In genomic region chr6:150098155-150098554, GRCh38 we compare ENCODE assay signal across 21 cellular contexts. TPM values are rescaled to one million over a fixed set of nuclear protein-coding genes. Genes with fewer than 3 reads are reported as not detected.
DNase-seq lines count a peak whose midpoint lies in the region; ATAC-seq and TF ChIP-seq lines count a peak whose summit lies in the region.
"Had no signal": no experiment of that assay in that cellular context is flagged by ENCODE, and none has a peak within 500 bp of the region (broad histone marks: within the 10 kb centered on the region; RNA-seq: fewer than 3 reads in every experiment).

No MANE protein-coding gene starts in this region.

- H3K36me3 ChIP-seq in heart left ventricle (no peaks in the 10 kb centered on the region), stomach (no peaks in the 10 kb centered on the region), Caco-2 (ENCODE audit: control insufficient read depth, insufficient read depth, low read length) (no peaks in the 10 kb centered on the region)
- H3K36me3 ChIP-seq: BE2C, BLaER1 had no signal

- ATAC-seq in heart left ventricle (no peak), HG02852 (IDR thresholded peaks at IDR 0.05; ENCODE audit: unreplicated experiment) (no peak)

- no peak overlapping the region for H3K4me3 Mint-ChIP-seq in Caco-2 (ENCODE audit: unreplicated experiment)
- H3K4me3 Mint-ChIP-seq: CD14-positive monocyte; CD4-positive, alpha-beta memory T cell; CD4-positive, CD25-positive, alpha-beta regulatory T cell; CD8-positive, alpha-beta memory T cell had no signal

- H3K4me1 Mint-ChIP-seq in Caco-2 (ENCODE audit: low read depth, unreplicated experiment): no peaks in the 10 kb centered on the region
- H3K4me1 Mint-ChIP-seq: CD14-positive monocyte; CD4-positive, alpha-beta memory T cell had no signal

- H3K27ac Mint-ChIP-seq in Caco-2 (ENCODE audit: unreplicated experiment): no peak overlapping the region
- H3K27ac Mint-ChIP-seq: CD14-positive monocyte; CD4-positive, alpha-beta memory T cell; CD4-positive, CD25-positive, alpha-beta regulatory T cell; CD8-positive, alpha-beta memory T cell had no signal

- H3K27ac ChIP-seq in heart left ventricle (no peak overlapping the region), coronary artery (no peak overlapping the region), stomach (no peak overlapping the region)
- H3K27ac ChIP-seq: BLaER1 had no signal

- H3K4me1 ChIP-seq in heart left ventricle (no peaks in the 10 kb centered on the region), stomach (no peaks in the 10 kb centered on the region), Caco-2 (no peaks in the 10 kb centered on the region)
- H3K4me1 ChIP-seq: BE2C had no signal

- peaks cover 0 to 9% (median 0%) of the 10 kb centered on the region in 9 donors for H3K27me3 ChIP-seq in heart left ventricle
- H3K27me3 ChIP-seq in stomach: peaks cover 0 to 32% (median 0%) of the 10 kb centered on the region in 3 donors
- H3K27me3 ChIP-seq in Caco-2 (replicated peaks; ENCODE audit: control insufficient read depth, insufficient read depth, low read length): no peaks in the 10 kb centered on the region
- H3K27me3 ChIP-seq: BLaER1 had no signal

- intact Hi-C loops in cardiac septum (cut with DNase I) (no loop called here), heart left ventricle (cut with DNase I) (no loop called here), stomach (cut with DNase I; ENCODE audit: low total_unique reads) (no loop called here), Caco-2 (cut with micrococcal nuclease; ENCODE audit: unreplicated experiment) (no loop called here)

- H3K4me3 ChIP-seq in heart left ventricle (no peak overlapping the region), coronary artery (no peak overlapping the region), stomach (no peak overlapping the region), Caco-2 (ENCODE audit: low read depth, low read length) (no peak overlapping the region)
- H3K4me3 ChIP-seq: BLaER1 had no signal

- H3K9me3 Mint-ChIP-seq in Caco-2 (ENCODE audit: unreplicated experiment): no peaks in the 10 kb centered on the region
- H3K9me3 Mint-ChIP-seq: CD4-positive, alpha-beta memory T cell; CD4-positive, CD25-positive, alpha-beta regulatory T cell; CD8-positive, alpha-beta memory T cell had no signal

- BruUV-seq in Caco-2 (replicated peaks; lab: Mats Ljungman, UMichigan): no TSS peak

- TF ChIP-seq CTCF in heart left ventricle (IDR thresholded peaks at IDR 0.05): no peak
- TF ChIP-seq CTCF in coronary artery (IDR thresholded peaks at IDR 0.05): no peak
- TF ChIP-seq CTCF in stomach (IDR thresholded peaks at IDR 0.05): no peak
- TF ChIP-seq CTCF in Caco-2 (IDR thresholded peaks at IDR 0.05; ENCODE audit: insufficient read depth in 1 of 2, low read depth in 1 of 2, low read length in 1 of 2, severe bottlenecking in 1 of 2, unreplicated experiment in 1 of 2): no peak

- H3K27me3 Mint-ChIP-seq in Caco-2 (ENCODE audit: insufficient read depth, unreplicated experiment): peaks cover 10% of the 10 kb centered on the region

- TF ChIP-seq POLR2A in heart left ventricle (IDR thresholded peaks at IDR 0.05) (no peak), stomach (IDR thresholded peaks at IDR 0.05) (no peak)

- peaks cover 0 to 3% (median 0%) of the 10 kb centered on the region in 12 donors for H3K9me3 ChIP-seq in heart left ventricle
- no peaks in the 10 kb centered on the region for H3K9me3 ChIP-seq in stomach
- H3K9me3 ChIP-seq in Caco-2: no peaks in the 10 kb centered on the region
- H3K9me3 ChIP-seq: BE2C had no signal

- DNase-seq in cardiac septum (ENCODE audit: low spot score) (peak; percentile 58), heart left ventricle (no peak), coronary artery (ENCODE audit: low spot score) (peak; percentile 22), islet precursor cell (peak; percentile 27), stomach (no peak), Caco-2 (no peak)
- DNase-seq: 8988T; ACHN; BE2C; C1 segment of cervical spinal cord; Calu3; CD4-positive, alpha-beta memory T cell; CD4-positive, CD25-positive, alpha-beta regulatory T cell; CD8-positive, alpha-beta memory T cell; COR-L47; DMS79 treated with DMSO at 0.1 percent for 48 hours; GF-D8 had no signal

- CTCF ChIA-PET in Caco-2 (lab: Charles Lee): no interaction called here

- H3K36me3 Mint-ChIP-seq in Caco-2 (ENCODE audit: insufficient read depth, unreplicated experiment): no peaks in the 10 kb centered on the region
- H3K36me3 Mint-ChIP-seq: CD14-positive monocyte; CD4-positive, alpha-beta memory T cell; CD4-positive, CD25-positive, alpha-beta regulatory T cell; CD8-positive, alpha-beta memory T cell had no signal

- POLR2A ChIA-PET in Caco-2 (lab: Charles Lee): no interaction called here

- TF ChIP-seq EP300 in stomach (IDR thresholded peaks at IDR 0.05): no peak

- WGBS in heart left ventricle, 4 donors: 83 to 91% (median 89%) methylated on average over 10 of the region's 10 CpGs
- WGBS in stomach, 5 donors: 81 to 97% (median 90%) methylated on average over 9 to 10 of the region's 10 CpGs

RNA-seq across cellular contexts. Expression of gene ULBP3, which starts 29.2 kb away (rescaled TPM):
- total RNA-seq in cardiac septum: 0.57 TPM
- total RNA-seq in heart left ventricle: 1 to 10 TPM in 6 of 9 donors, under 1 TPM in 3; 0.72 to 1.8 (median 1.3) TPM
- 1 to 10 TPM in 1 of 2 donors, not detected in 1; 3.6 TPM for polyA plus RNA-seq in heart left ventricle
- 1 to 10 TPM in 2 of 5 donors, under 1 TPM in 1, not detected in 2; 0.87 to 4.6 (median 2.0) TPM for total RNA-seq in stomach
- 1 to 10 TPM in 1 of 3 donors, under 1 TPM in 1, not detected in 1; 0.20 to 1.2 TPM for polyA plus RNA-seq in stomach
- total RNA-seq in Caco-2 (2022): 8.1 and 8.5 TPM in 2 replicates
- polyA plus RNA-seq: CD14-positive monocyte had no signal

RNA-seq across cellular contexts. Expression of gene PPP1R14C, which starts 44.7 kb away (rescaled TPM):
- total RNA-seq in cardiac septum (91.5 TPM), heart left ventricle (100 to 1,000 TPM in 2 of 9 donors, 10 to 100 TPM in 7; 62.3 to 143 (median 83.0) TPM), stomach (10 to 100 TPM in 1 of 5 donors, 1 to 10 TPM in 1, under 1 TPM in 1, not detected in 2; 0.55 to 13.8 (median 9.8) TPM), Caco-2 (2022) (2.4 and 2.5 TPM in 2 replicates)
- polyA plus RNA-seq in heart left ventricle (10 to 100 TPM; 41.1 to 64.6 TPM), stomach (1 to 10 TPM in 1 of 3 donors, under 1 TPM in 1, not detected in 1; 0.25 to 4.1 TPM)
- total RNA-seq: CD4-positive, alpha-beta memory T cell; CD4-positive, CD25-positive, alpha-beta regulatory T cell had no signal
- polyA plus RNA-seq: AG04450; CD14-positive monocyte; CD4-positive, alpha-beta memory T cell; CD4-positive, CD25-positive, alpha-beta regulatory T cell had no signal

Comparison
In these comparisons a context has a peak if more than half of its experiments do, and no peak if none do; other contexts are left out.
1. DNase-seq: peak in cardiac septum (single experiment), coronary artery (single experiment) and islet precursor cell (single experiment); none in heart left ventricle (0 of 5), stomach (single experiment) and Caco-2 (0 of 2).